8 cellular contexts compared by ENCODE assay signal in the genomic region with DNA sequence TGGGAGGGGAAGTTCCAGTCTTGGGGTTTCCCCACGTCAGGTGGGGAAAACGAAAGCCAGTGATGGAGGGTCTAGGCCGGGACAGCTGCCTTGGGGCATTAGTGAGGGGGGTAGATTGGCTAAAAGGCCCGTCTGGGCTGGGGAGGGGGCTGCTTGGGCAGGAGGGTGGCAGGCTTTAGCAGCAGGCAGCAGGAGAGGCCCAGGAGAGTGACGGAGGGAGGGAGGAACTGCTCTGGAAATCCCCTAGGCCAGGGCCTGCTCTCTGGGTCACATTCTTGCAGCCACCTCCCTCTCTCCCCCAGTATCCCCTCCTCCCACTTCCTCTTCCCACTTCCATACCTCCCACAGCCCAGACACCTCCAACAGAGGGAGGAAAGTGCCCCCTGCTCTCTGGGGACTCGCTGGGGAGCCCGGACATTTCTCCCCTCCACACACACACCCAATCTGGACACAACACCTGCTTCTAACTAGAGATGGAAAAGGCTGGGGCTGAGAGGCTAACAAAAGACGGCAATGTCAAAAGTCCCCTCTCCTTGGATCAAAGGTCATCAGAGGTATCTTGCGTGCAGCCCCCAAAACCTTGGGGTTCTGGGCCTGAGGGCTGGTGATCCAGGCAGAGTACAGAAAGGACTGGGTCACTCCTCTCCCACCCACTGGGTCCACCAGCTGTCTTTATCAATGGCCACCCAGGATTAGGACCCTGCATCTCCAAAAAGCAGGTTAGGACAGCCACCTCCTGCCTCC. TPM values are rescaled to one million over a fixed set of nuclear protein-coding genes. Genes with fewer than 3 reads are reported as not detected.
DNase-seq lines count a peak whose midpoint lies in the region; ATAC-seq and TF ChIP-seq lines count a peak whose summit lies in the region.

No MANE protein-coding gene starts in this region.

- ATAC-seq in activated B cell treated with CpG ODN at 0.5 μM for 24 hours (ENCODE audit: low read depth) (peak; percentile 3), HG03565 (IDR thresholded peaks at IDR 0.05; ENCODE audit: unreplicated experiment) (no peak), GM18502 (IDR thresholded peaks at IDR 0.05; ENCODE audit: poor library complexity, unreplicated experiment) (no peak)

- H3K9me2 ChIP-seq in hepatocyte (replicated peaks; ENCODE audit: insufficient read depth), result no peaks in the 10 kb centered on the region

- no peaks in the 10 kb centered on the region for H3K27me3 Mint-ChIP-seq in activated B cell treated with CpG ODN at 0.5 μM for 24 hours

- no peaks in the 10 kb centered on the region for H3K36me3 ChIP-seq in hepatocyte (replicated peaks; ENCODE audit: insufficient read depth, low read depth)

- peak overlapping the region; percentile 100 for H3K4me3 Mint-ChIP-seq in activated B cell treated with CpG ODN at 0.5 μM for 24 hours

- H3K9me3 ChIP-seq in AG04450 (ENCODE audit: control insufficient read depth, insufficient read depth, low read length) (no peaks in the 10 kb centered on the region; the same call in 1 of the 2 replicates), hepatocyte (ENCODE audit: low read depth) (no peaks in the 10 kb centered on the region)

- H3K4me3 ChIP-seq in AG04450 (ENCODE audit: low read depth, low read length) (peak overlapping the region; percentile 86), hepatocyte (peak overlapping the region; percentile 77)

- peaks cover 27% of the 10 kb centered on the region for H3K79me2 ChIP-seq in hepatocyte

- intact Hi-C loops in activated B cell treated with CpG ODN at 0.5 μM for 24 hours (cut with micrococcal nuclease), result loop anchor here (1.0 to 10.0 kb wide), 8 partner anchors 17 to 1699 kb away; a partner anchor contains a TSS

- DNase-seq in AG04450 (ENCODE audit: low read depth, low spot score), result no peak
- DNase-seq in GM20000 (ENCODE audit: low spot score), result peak; percentile 76
- DNase-seq in activated B cell treated with CpG ODN at 0.5 μM for 24 hours, result peak; percentile 57
- peak; percentile 69 for DNase-seq in hepatocyte (ENCODE audit: low spot score)
- peak; percentile 35 for DNase-seq in stimulated activated CD4-positive, alpha-beta T cell treated with anti-CD3 and anti-CD28 coated beads, Interleukin-4, amount 100 ng/mL, for 1 hour
- no peak for DNase-seq in NCI-H446 treated with DMSO at 0.1 percent for 48 hours (lab: John Stamatoyannopoulos, UW)

- CTCF ChIA-PET in AG04450 (lab: Charles Lee) (interaction anchor here (1.2 kb wide), 1 partner anchor 49 kb away, joined by 4 read pairs; a partner anchor contains a TSS), activated B cell treated with CpG ODN at 0.5 μM for 24 hours (lab: Charles Lee) (interaction anchor here (0.9 to 3.2 kb wide), 7 partner anchors 9 to 91 kb away, joined by 3 to 12 read pairs (median 5); a partner anchor contains a TSS)

- POLR2A ChIA-PET in AG04450 (lab: Yijun Ruan, JAX) (interaction anchor here (1.5 kb wide), 1 partner anchor 17 kb away, joined by 8 read pairs; a partner anchor contains a TSS), activated B cell treated with CpG ODN at 0.5 μM for 24 hours (lab: Charles Lee) (interaction anchor here (0.6 to 13.7 kb wide), 18 partner anchors 8 to 1518 kb away, joined by 3 to 549 read pairs (median 4); a partner anchor contains a TSS)

- peaks cover 10% of the 10 kb centered on the region for H4K20me1 ChIP-seq in hepatocyte (ENCODE audit: insufficient read depth, poor library complexity, severe bottlenecking)

- H2AFZ ChIP-seq in hepatocyte, result no peak overlapping the region

- peak overlapping the region; percentile 99 for H3K27ac Mint-ChIP-seq in activated B cell treated with CpG ODN at 0.5 μM for 24 hours

- peaks cover 7% of the 10 kb centered on the region for H3K27me3 ChIP-seq in AG04450 (ENCODE audit: control insufficient read depth, insufficient read depth, low read length)
- H3K27me3 ChIP-seq in hepatocyte, result peaks cover 4% of the 10 kb centered on the region

- peaks cover 63% of the 10 kb centered on the region for H3K36me3 Mint-ChIP-seq in activated B cell treated with CpG ODN at 0.5 μM for 24 hours (ENCODE audit: low read depth)

- H3K4me1 ChIP-seq in hepatocyte (ENCODE audit: insufficient read depth), result peaks cover 23% of the 10 kb centered on the region

- H3K27ac ChIP-seq in AG04450 (ENCODE audit: low read depth, low read length) (peak overlapping the region; percentile 39), hepatocyte (peak overlapping the region; percentile 93)

- H3K4me1 Mint-ChIP-seq in activated B cell treated with CpG ODN at 0.5 μM for 24 hours, result peaks cover 78% of the 10 kb centered on the region

- H3K9me3 Mint-ChIP-seq in activated B cell treated with CpG ODN at 0.5 μM for 24 hours, result no peaks in the 10 kb centered on the region

- 63% methylated on average over 8 of the region's 9 CpGs for WGBS in hepatocyte (ENCODE audit: low lambda C conversion rate, missing lambda C conversion rate)

- peak overlapping the region; percentile 98 for H3K4me2 ChIP-seq in hepatocyte

- no peak for TF ChIP-seq CTCF in AG04450 (IDR thresholded peaks at IDR 0.05; ENCODE audit: low read depth, low read length)
- no peak for TF ChIP-seq CTCF in GM20000 (IDR thresholded peaks at IDR 0.05; ENCODE audit: extremely low read depth, missing control alignments)
- no peak for TF ChIP-seq CTCF in activated B cell treated with CpG ODN at 0.5 μM for 24 hours (IDR thresholded peaks at IDR 0.05)
- TF ChIP-seq CTCF in hepatocyte (IDR thresholded peaks at IDR 0.05; ENCODE audit: poor library complexity), result no peak

RNA-seq across cellular contexts. Expression of a gene that starts 1.8 kb away (rescaled TPM):
- polyA plus RNA-seq in AG04450 (2011; rRNA removed) (13.7 and 17.0 TPM in 2 replicates), hepatocyte (9.6 and 14.0 TPM in 2 replicates)
- polyA minus RNA-seq in AG04450 (2011; rRNA and poly(A)+ RNA removed), result 6.4 and 9.4 TPM in 2 replicates
- total RNA-seq in activated B cell treated with CpG ODN at 0.5 μM for 24 hours (94.7 and 99.2 TPM in 2 replicates), hepatocyte (13.2 and 16.7 TPM in 2 replicates)

RNA-seq across cellular contexts. Expression of a gene that starts 6.2 kb away (rescaled TPM):
- 83.5 and 107 TPM in 2 replicates for polyA plus RNA-seq in AG04450 (2011; rRNA removed)
- polyA minus RNA-seq in AG04450 (2011; rRNA and poly(A)+ RNA removed), result 55.7 and 76.1 TPM in 2 replicates
- 27.0 and 29.1 TPM in 2 replicates for total RNA-seq in activated B cell treated with CpG ODN at 0.5 μM for 24 hours
- total RNA-seq in hepatocyte, result 73.0 and 74.1 TPM in 2 replicates
- polyA plus RNA-seq in hepatocyte, result 92.9 and 104 TPM in 2 replicates

RNA-seq across cellular contexts. Expression of a gene that starts 6.7 kb away (rescaled TPM):
- polyA plus RNA-seq in AG04450 (2011; rRNA removed), result not detected in 2 replicates
- polyA minus RNA-seq in AG04450 (2011; rRNA and poly(A)+ RNA removed), result not detected in 2 replicates
- 0.10 TPM in 1 of 2 replicates, not detected in the other for total RNA-seq in activated B cell treated with CpG ODN at 0.5 μM for 24 hours
- total RNA-seq in hepatocyte, result 0.30 and 0.44 TPM in 2 replicates
- 0.30 and 1.0 TPM in 2 replicates for polyA plus RNA-seq in hepatocyte

RNA-seq across cellular contexts. Expression of a gene that starts 16.6 kb away (rescaled TPM):
- polyA plus RNA-seq in AG04450 (2011; rRNA removed) (792 and 943 TPM in 2 replicates), hepatocyte (422 and 440 TPM in 2 replicates)
- polyA minus RNA-seq in AG04450 (2011; rRNA and poly(A)+ RNA removed), result 662 and 748 TPM in 2 replicates
- total RNA-seq in activated B cell treated with CpG ODN at 0.5 μM for 24 hours (1,222 and 1,311 TPM in 2 replicates), hepatocyte (884 and 891 TPM in 2 replicates)

RNA-seq across cellular contexts. Expression of a gene that starts 40.1 kb away (rescaled TPM):
- polyA plus RNA-seq in AG04450 (2011; rRNA removed), result 13.2 and 14.9 TPM in 2 replicates
- 15.6 and 19.6 TPM in 2 replicates for polyA minus RNA-seq in AG04450 (2011; rRNA and poly(A)+ RNA removed)
- 15.0 and 17.3 TPM in 2 replicates for total RNA-seq in activated B cell treated with CpG ODN at 0.5 μM for 24 hours
- 23.3 and 32.4 TPM in 2 replicates for total RNA-seq in hepatocyte
- polyA plus RNA-seq in hepatocyte, result 28.5 and 30.8 TPM in 2 replicates

Comparison
In these comparisons a context has a peak if more than half of its experiments do, and no peak if none do; other contexts are left out.
1. DNase-seq: peak in GM20000 (single experiment), activated B cell treated with CpG ODN at 0.5 μM for 24 hours (single experiment), hepatocyte (single experiment) and stimulated activated CD4-positive, alpha-beta T cell treated with anti-CD3 and anti-CD28 coated beads, Interleukin-4, amount 100 ng/mL, for 1 hour (single experiment); none in AG04450 (single experiment) and NCI-H446 treated with DMSO at 0.1 percent for 48 hours (single experiment).